ENCODE assay signal across 1 cellular context in the genomic region with DNA sequence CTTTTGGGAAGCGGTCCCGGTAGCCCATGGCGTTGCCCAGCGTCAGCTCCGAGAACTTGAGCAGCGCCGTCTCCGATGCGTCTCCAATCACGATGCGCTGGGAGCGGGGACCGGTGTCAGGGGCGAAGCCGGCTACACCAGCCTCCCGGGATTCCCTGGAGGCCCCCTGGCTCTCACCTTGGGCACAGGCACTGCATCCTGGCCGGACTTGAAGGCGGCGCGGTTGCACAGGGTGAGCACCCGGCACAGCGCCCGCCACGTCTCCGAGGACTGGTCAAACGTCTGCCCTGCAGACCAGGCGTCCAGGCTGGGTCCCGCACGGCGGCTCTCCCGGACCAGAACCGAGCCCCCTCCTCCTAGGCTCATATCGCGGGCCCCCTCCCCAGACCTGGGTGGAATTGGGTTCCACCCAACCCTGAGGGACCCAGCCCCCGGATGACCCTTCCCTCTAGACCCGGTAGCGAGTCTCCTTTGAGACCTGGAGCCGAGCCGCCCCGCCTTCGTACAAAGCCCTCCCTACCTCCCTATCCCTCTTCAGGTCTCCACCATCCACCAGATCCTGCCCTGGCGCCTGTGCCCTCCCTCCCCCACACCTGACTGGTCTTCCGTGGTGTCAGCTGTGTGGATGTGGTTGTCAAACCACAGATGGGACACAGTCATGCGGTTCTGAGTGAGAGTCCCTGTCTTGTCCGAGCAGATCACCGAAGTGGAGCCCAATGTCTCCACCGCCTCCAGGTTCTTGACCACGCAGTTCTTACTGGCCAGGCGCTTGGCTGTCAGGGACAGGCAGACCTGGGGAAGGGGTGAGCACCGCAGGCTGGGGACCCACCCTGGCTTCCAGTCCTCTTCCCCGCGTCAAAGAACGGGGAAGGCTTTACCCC.
A peak's percentile ranks its signal among the peaks of the same experiment; 100 is the strongest.
TF ChIP-seq lines count a peak whose summit lies in the region.

No MANE protein-coding gene starts in this region.

TF ChIP-seq in HEK293, 187 proteins besides CTCF, POLR2A, EP300 and RAD21 (continued from another document):
- TF ChIP-seq, protein P1, sequence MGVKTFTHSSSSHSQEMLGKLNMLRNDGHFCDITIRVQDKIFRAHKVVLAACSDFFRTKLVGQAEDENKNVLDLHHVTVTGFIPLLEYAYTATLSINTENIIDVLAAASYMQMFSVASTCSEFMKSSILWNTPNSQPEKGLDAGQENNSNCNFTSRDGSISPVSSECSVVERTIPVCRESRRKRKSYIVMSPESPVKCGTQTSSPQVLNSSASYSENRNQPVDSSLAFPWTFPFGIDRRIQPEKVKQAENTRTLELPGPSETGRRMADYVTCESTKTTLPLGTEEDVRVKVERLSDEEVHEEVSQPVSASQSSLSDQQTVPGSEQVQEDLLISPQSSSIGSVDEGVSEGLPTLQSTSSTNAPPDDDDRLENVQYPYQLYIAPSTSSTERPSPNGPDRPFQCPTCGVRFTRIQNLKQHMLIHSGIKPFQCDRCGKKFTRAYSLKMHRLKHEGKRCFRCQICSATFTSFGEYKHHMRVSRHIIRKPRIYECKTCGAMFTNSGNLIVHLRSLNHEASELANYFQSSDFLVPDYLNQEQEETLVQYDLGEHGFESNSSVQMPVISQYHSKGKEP (tag by site-specific recombination; IDR thresholded peaks at IDR 0.05) = no peak
- TF ChIP-seq, protein P2, sequence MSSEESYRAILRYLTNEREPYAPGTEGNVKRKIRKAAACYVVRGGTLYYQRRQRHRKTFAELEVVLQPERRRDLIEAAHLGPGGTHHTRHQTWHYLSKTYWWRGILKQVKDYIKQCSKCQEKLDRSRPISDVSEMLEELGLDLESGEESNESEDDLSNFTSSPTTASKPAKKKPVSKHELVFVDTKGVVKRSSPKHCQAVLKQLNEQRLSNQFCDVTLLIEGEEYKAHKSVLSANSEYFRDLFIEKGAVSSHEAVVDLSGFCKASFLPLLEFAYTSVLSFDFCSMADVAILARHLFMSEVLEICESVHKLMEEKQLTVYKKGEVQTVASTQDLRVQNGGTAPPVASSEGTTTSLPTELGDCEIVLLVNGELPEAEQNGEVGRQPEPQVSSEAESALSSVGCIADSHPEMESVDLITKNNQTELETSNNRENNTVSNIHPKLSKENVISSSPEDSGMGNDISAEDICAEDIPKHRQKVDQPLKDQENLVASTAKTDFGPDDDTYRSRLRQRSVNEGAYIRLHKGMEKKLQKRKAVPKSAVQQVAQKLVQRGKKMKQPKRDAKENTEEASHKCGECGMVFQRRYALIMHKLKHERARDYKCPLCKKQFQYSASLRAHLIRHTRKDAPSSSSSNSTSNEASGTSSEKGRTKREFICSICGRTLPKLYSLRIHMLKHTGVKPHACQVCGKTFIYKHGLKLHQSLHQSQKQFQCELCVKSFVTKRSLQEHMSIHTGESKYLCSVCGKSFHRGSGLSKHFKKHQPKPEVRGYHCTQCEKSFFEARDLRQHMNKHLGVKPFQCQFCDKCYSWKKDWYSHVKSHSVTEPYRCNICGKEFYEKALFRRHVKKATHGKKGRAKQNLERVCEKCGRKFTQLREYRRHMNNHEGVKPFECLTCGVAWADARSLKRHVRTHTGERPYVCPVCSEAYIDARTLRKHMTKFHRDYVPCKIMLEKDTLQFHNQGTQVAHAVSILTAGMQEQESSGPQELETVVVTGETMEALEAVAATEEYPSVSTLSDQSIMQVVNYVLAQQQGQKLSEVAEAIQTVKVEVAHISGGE (tag by site-specific recombination; conservative IDR thresholded peaks at IDR 0.05; ENCODE audit: low read depth) = no peak
- TF ChIP-seq, protein P3, sequence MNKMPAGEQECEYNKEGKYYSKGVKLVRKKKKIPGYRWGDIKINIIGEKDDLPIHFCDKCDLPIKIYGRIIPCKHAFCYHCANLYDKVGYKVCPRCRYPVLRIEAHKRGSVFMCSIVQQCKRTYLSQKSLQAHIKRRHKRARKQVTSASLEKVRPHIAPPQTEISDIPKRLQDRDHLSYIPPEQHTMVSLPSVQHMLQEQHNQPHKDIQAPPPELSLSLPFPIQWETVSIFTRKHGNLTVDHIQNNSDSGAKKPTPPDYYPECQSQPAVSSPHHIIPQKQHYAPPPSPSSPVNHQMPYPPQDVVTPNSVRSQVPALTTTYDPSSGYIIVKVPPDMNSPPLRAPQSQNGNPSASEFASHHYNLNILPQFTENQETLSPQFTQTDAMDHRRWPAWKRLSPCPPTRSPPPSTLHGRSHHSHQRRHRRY (tag by site-specific recombination; IDR thresholded peaks at IDR 0.05) = no peak
- TF ChIP-seq ZNF223 (tag by site-specific recombination; IDR thresholded peaks at IDR 0.05) (peak; percentile 54; the same call in 1 of the 2 replicates), ZNF174 (tag by site-specific recombination; IDR thresholded peaks at IDR 0.05) (no peak), SP2 (tag by site-specific recombination; IDR thresholded peaks at IDR 0.05) (no peak), ZNF830 (tag by site-specific recombination; IDR thresholded peaks at IDR 0.05; ENCODE audit: low read depth) (no peak), ZNF155 (tag by site-specific recombination; IDR thresholded peaks at IDR 0.05) (no peak), ZFP41 (tag by site-specific recombination; IDR thresholded peaks at IDR 0.05; ENCODE audit: borderline replicate concordance) (no peak), ZNF776 (tag by site-specific recombination; IDR thresholded peaks at IDR 0.05; ENCODE audit: borderline replicate concordance) (no peak), ZNF747 (tag by site-specific recombination; IDR thresholded peaks at IDR 0.05) (no peak), ZEB2 (tag by site-specific recombination; IDR thresholded peaks at IDR 0.05) (peak; percentile 64; the same call in 1 of the 2 replicates), ZNF404 (tag by site-specific recombination; IDR thresholded peaks at IDR 0.05) (no peak), ZNF274 (IDR thresholded peaks at IDR 0.05; ENCODE audit: low read length) (no peak), ZNF274 (tag by site-specific recombination; IDR thresholded peaks at IDR 0.05; ENCODE audit: borderline replicate concordance) (peak; percentile 46; the same call in 1 of the 2 replicates), ZNF658 (tag by site-specific recombination; IDR thresholded peaks at IDR 0.05) (no peak), ZNF510 (tag by site-specific recombination; IDR thresholded peaks at IDR 0.05; ENCODE audit: insufficient replicate concordance) (no peak), ZSCAN30 (tag by site-specific recombination; IDR thresholded peaks at IDR 0.05) (no peak), TCF7L2 (IDR thresholded peaks at IDR 0.05; ENCODE audit: borderline replicate concordance, low read depth, low read length) (no peak), ZFP69B (tag by site-specific recombination; IDR thresholded peaks at IDR 0.05) (no peak), SP3 (tag by site-specific recombination; IDR thresholded peaks at IDR 0.05) (peak; percentile 71; the same call in 1 of the 2 replicates), ZNF530 (tag by site-specific recombination; IDR thresholded peaks at IDR 0.05; ENCODE audit: low read depth) (no peak), ZNF146 (tag by site-specific recombination; IDR thresholded peaks at IDR 0.05) (0 out of 2 replicates have a peak, but pooled peaks have one; percentile 6)
- TF ChIP-seq, protein P4, sequence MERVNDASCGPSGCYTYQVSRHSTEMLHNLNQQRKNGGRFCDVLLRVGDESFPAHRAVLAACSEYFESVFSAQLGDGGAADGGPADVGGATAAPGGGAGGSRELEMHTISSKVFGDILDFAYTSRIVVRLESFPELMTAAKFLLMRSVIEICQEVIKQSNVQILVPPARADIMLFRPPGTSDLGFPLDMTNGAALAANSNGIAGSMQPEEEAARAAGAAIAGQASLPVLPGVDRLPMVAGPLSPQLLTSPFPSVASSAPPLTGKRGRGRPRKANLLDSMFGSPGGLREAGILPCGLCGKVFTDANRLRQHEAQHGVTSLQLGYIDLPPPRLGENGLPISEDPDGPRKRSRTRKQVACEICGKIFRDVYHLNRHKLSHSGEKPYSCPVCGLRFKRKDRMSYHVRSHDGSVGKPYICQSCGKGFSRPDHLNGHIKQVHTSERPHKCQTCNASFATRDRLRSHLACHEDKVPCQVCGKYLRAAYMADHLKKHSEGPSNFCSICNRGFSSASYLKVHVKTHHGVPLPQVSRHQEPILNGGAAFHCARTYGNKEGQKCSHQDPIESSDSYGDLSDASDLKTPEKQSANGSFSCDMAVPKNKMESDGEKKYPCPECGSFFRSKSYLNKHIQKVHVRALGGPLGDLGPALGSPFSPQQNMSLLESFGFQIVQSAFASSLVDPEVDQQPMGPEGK (tag by site-specific recombination; IDR thresholded peaks at IDR 0.05) = no peak
- TF ChIP-seq, protein P5, sequence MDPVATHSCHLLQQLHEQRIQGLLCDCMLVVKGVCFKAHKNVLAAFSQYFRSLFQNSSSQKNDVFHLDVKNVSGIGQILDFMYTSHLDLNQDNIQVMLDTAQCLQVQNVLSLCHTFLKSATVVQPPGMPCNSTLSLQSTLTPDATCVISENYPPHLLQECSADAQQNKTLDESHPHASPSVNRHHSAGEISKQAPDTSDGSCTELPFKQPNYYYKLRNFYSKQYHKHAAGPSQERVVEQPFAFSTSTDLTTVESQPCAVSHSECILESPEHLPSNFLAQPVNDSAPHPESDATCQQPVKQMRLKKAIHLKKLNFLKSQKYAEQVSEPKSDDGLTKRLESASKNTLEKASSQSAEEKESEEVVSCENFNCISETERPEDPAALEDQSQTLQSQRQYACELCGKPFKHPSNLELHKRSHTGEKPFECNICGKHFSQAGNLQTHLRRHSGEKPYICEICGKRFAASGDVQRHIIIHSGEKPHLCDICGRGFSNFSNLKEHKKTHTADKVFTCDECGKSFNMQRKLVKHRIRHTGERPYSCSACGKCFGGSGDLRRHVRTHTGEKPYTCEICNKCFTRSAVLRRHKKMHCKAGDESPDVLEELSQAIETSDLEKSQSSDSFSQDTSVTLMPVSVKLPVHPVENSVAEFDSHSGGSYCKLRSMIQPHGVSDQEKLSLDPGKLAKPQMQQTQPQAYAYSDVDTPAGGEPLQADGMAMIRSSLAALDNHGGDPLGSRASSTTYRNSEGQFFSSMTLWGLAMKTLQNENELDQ (tag by site-specific recombination; IDR thresholded peaks at IDR 0.05; ENCODE audit: low read depth) = no peak
